Comparison of ENCODE assay signal across 22 cellular contexts in the genomic region with DNA sequence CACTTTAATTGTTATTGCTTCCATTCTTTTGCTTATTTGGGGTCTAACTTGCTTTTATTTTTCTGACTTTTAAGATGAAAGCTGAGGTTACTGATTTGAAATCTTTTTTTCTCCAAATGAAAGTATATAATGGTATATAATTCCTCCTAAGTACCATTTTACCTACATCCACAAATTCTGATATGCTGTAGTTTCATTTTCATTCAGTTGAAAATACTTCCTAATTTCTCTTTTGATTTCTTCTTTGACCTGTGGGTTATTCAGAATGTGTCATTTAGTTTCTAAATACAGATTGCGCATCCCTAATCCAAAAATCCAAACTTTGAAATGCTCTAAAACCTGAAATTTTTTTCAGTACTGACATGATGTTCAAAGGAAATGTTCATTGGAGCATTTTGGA.
A peak's percentile ranks its signal among the peaks of the same experiment; 100 is the strongest.
DNase-seq lines count a peak whose midpoint lies in the region; ATAC-seq and TF ChIP-seq lines count a peak whose summit lies in the region.
"Had no signal": no experiment of that assay in that cellular context is flagged by ENCODE, and none has a peak within 500 bp of the region (broad histone marks: within the 10 kb centered on the region; RNA-seq: fewer than 3 reads in every experiment).

No MANE protein-coding gene starts in this region.

- peaks cover 99% of the 10 kb centered on the region for H3K36me3 Mint-ChIP-seq in stimulated activated naive CD8-positive, alpha-beta T cell treated with anti-CD3 and anti-CD28 coated beads, Interleukin-15, Interleukin-2, amounts not matched to agents 100 ng/mL and 50 ng/mL, for 24 hours (ENCODE audit: low read depth)
- peaks cover 91% of the 10 kb centered on the region for H3K36me3 Mint-ChIP-seq in activated naive CD8-positive, alpha-beta T cell treated with anti-CD3 and anti-CD28 coated beads, Interleukin-2, amount 10 ng/mL, durations not matched to agents 7 days and 5 days

- no peak overlapping the region for H3K4me3 ChIP-seq in OCI-LY3 (ENCODE audit: low read length)
- H3K4me3 ChIP-seq: heart left ventricle, SK-N-MC, suprapubic skin had no signal

- POLR2A ChIA-PET in activated naive CD8-positive, alpha-beta T cell treated with anti-CD3 and anti-CD28 coated beads, Interleukin-2, amount 10 ng/mL, durations not matched to agents 7 days and 5 days (lab: Charles Lee), result no interaction called here

- DNase-seq in stimulated activated naive CD8-positive, alpha-beta T cell treated with anti-CD3 and anti-CD28 coated beads, Interleukin-15, Interleukin-2, amounts not matched to agents 100 U/mL and 50 U/mL, for 24 hours, result no peak
- no peak for DNase-seq in activated naive CD8-positive, alpha-beta T cell treated with anti-CD3 and anti-CD28 coated beads, Interleukin-2, amount 10 ng/mL, durations not matched to agents 7 days and 5 days
- no peak for DNase-seq in stimulated activated naive CD8-positive, alpha-beta T cell treated with anti-CD3 and anti-CD28 coated beads, Interleukin-15, amount 100 ng/mL, for 72 hours
- DNase-seq in DMS153 treated with DMSO at 0.1 percent for 48 hours (lab: John Stamatoyannopoulos, UW; ENCODE audit: unreplicated experiment), result no peak
- DNase-seq: AML-193; Calu3; dermis blood vessel endothelial cell; EL; heart left ventricle; NCI-H1417; NCI-H2107; occipital lobe; retina; RPMI8226; stimulated activated CD4-positive, alpha-beta T cell treated with anti-CD3 and anti-CD28 coated beads, Interleukin-12 subunit alpha, Interleukin-12 subunit beta, amount 100 ng/mL, for 4 hours had no signal

- peak overlapping the region; percentile 34; the same call in 1 of the 2 replicates for H3K4me2 ChIP-seq in OCI-LY3 (ENCODE audit: low read length)

- H3K27me3 Mint-ChIP-seq in stimulated activated naive CD8-positive, alpha-beta T cell treated with anti-CD3 and anti-CD28 coated beads, Interleukin-15, Interleukin-2, amounts not matched to agents 100 ng/mL and 50 ng/mL, for 24 hours, result no peaks in the 10 kb centered on the region
- no peaks in the 10 kb centered on the region for H3K27me3 Mint-ChIP-seq in activated naive CD8-positive, alpha-beta T cell treated with anti-CD3 and anti-CD28 coated beads, Interleukin-2, amount 10 ng/mL, durations not matched to agents 7 days and 5 days
- no peaks in the 10 kb centered on the region for H3K27me3 Mint-ChIP-seq in stimulated activated naive CD8-positive, alpha-beta T cell treated with anti-CD3 and anti-CD28 coated beads, Interleukin-15, amount 100 ng/mL, for 72 hours

- H3K27ac ChIP-seq in OCI-LY3 (ENCODE audit: low read length), result no peak overlapping the region
- H3K27ac ChIP-seq: SK-N-MC, suprapubic skin had no signal

- no peaks in the 10 kb centered on the region; the same call in 1 of the 2 replicates for H3K27me3 ChIP-seq in OCI-LY3 (ENCODE audit: low read depth, low read length)
- H3K27me3 ChIP-seq: heart left ventricle, suprapubic skin had no signal

- peaks cover 100% of the 10 kb centered on the region for H3K4me1 Mint-ChIP-seq in stimulated activated naive CD8-positive, alpha-beta T cell treated with anti-CD3 and anti-CD28 coated beads, Interleukin-15, Interleukin-2, amounts not matched to agents 100 ng/mL and 50 ng/mL, for 24 hours (ENCODE audit: low read depth)
- H3K4me1 Mint-ChIP-seq in activated naive CD8-positive, alpha-beta T cell treated with anti-CD3 and anti-CD28 coated beads, Interleukin-2, amount 10 ng/mL, durations not matched to agents 7 days and 5 days, result peaks cover 85% of the 10 kb centered on the region
- H3K4me1 Mint-ChIP-seq in stimulated activated naive CD8-positive, alpha-beta T cell treated with anti-CD3 and anti-CD28 coated beads, Interleukin-15, amount 100 ng/mL, for 72 hours, result peaks cover 94% of the 10 kb centered on the region

- peaks cover 10% of the 10 kb centered on the region; the same call in 1 of the 2 replicates for H3K9me3 ChIP-seq in OCI-LY3 (ENCODE audit: insufficient read depth, low read length)

- no peaks in the 10 kb centered on the region for H3K36me3 ChIP-seq in OCI-LY3 (replicated peaks; ENCODE audit: low read depth, low read length)

- H3K79me2 ChIP-seq in OCI-LY3 (ENCODE audit: low read length), result no peaks in the 10 kb centered on the region

- no peak overlapping the region for H3K9ac ChIP-seq in OCI-LY3 (ENCODE audit: low read length)

- peaks cover 11% of the 10 kb centered on the region for H3K4me1 ChIP-seq in OCI-LY3 (ENCODE audit: low read length)

- no peaks in the 10 kb centered on the region for H4K20me1 ChIP-seq in OCI-LY3 (ENCODE audit: insufficient read depth, low read length)

- no peak for ATAC-seq in stimulated activated naive CD8-positive, alpha-beta T cell treated with anti-CD3 and anti-CD28 coated beads, Interleukin-15, Interleukin-2, amounts not matched to agents 100 U/mL and 50 U/mL, for 24 hours
- no peak for ATAC-seq in activated naive CD8-positive, alpha-beta T cell treated with anti-CD3 and anti-CD28 coated beads, Interleukin-2, amount 10 ng/mL, durations not matched to agents 7 days and 5 days (ENCODE audit: low read depth)
- ATAC-seq in stimulated activated naive CD8-positive, alpha-beta T cell treated with anti-CD3 and anti-CD28 coated beads, Interleukin-15, amount 100 ng/mL, for 72 hours, result no peak
- no peak for ATAC-seq in HG03045 (IDR thresholded peaks at IDR 0.05; ENCODE audit: unreplicated experiment)
- ATAC-seq in HG03439 (IDR thresholded peaks at IDR 0.05; ENCODE audit: unreplicated experiment), result no peak
- ATAC-seq: HCT116, heart left ventricle had no signal

- H2AFZ ChIP-seq in OCI-LY3 (ENCODE audit: low read depth, low read length), result no peak overlapping the region

- H3K4me3 Mint-ChIP-seq in stimulated activated naive CD8-positive, alpha-beta T cell treated with anti-CD3 and anti-CD28 coated beads, Interleukin-15, Interleukin-2, amounts not matched to agents 100 ng/mL and 50 ng/mL, for 24 hours, result peak overlapping the region; percentile 67
- H3K4me3 Mint-ChIP-seq in activated naive CD8-positive, alpha-beta T cell treated with anti-CD3 and anti-CD28 coated beads, Interleukin-2, amount 10 ng/mL, durations not matched to agents 7 days and 5 days, result peak overlapping the region; percentile 43
- H3K4me3 Mint-ChIP-seq in stimulated activated naive CD8-positive, alpha-beta T cell treated with anti-CD3 and anti-CD28 coated beads, Interleukin-15, amount 100 ng/mL, for 72 hours, result peak overlapping the region; percentile 61 to 63

- H3K27ac Mint-ChIP-seq in stimulated activated naive CD8-positive, alpha-beta T cell treated with anti-CD3 and anti-CD28 coated beads, Interleukin-15, Interleukin-2, amounts not matched to agents 100 ng/mL and 50 ng/mL, for 24 hours, result peak overlapping the region; percentile 65
- peak overlapping the region; percentile 14 for H3K27ac Mint-ChIP-seq in activated naive CD8-positive, alpha-beta T cell treated with anti-CD3 and anti-CD28 coated beads, Interleukin-2, amount 10 ng/mL, durations not matched to agents 7 days and 5 days
- H3K27ac Mint-ChIP-seq in stimulated activated naive CD8-positive, alpha-beta T cell treated with anti-CD3 and anti-CD28 coated beads, Interleukin-15, amount 100 ng/mL, for 72 hours, result peak overlapping the region; percentile 78 to 88

- peaks cover 7% of the 10 kb centered on the region for H3K9me3 Mint-ChIP-seq in stimulated activated naive CD8-positive, alpha-beta T cell treated with anti-CD3 and anti-CD28 coated beads, Interleukin-15, Interleukin-2, amounts not matched to agents 100 ng/mL and 50 ng/mL, for 24 hours
- H3K9me3 Mint-ChIP-seq in activated naive CD8-positive, alpha-beta T cell treated with anti-CD3 and anti-CD28 coated beads, Interleukin-2, amount 10 ng/mL, durations not matched to agents 7 days and 5 days, result peaks cover 14% of the 10 kb centered on the region
- peaks cover 6 to 13% of the 10 kb centered on the region in 2 donors for H3K9me3 Mint-ChIP-seq in stimulated activated naive CD8-positive, alpha-beta T cell treated with anti-CD3 and anti-CD28 coated beads, Interleukin-15, amount 100 ng/mL, for 72 hours

- no peak for TF ChIP-seq CTCF in OCI-LY3 (IDR thresholded peaks at IDR 0.05; ENCODE audit: low read depth, low read length)

Comparison
In these comparisons a context has a peak if more than half of its experiments do, and no peak if none do; other contexts are left out.
1. H3K27ac Mint-ChIP-seq: peak in every context shown above with its lines; median percentile 83 in stimulated activated naive CD8-positive, alpha-beta T cell treated with anti-CD3 and anti-CD28 coated beads, Interleukin-15, amount 100 ng/mL, for 72 hours; 65 in stimulated activated naive CD8-positive, alpha-beta T cell treated with anti-CD3 and anti-CD28 coated beads, Interleukin-15, Interleukin-2, amounts not matched to agents 100 ng/mL and 50 ng/mL, for 24 hours; 14 in activated naive CD8-positive, alpha-beta T cell treated with anti-CD3 and anti-CD28 coated beads, Interleukin-2, amount 10 ng/mL, durations not matched to agents 7 days and 5 days.